32 cellular contexts compared by ENCODE assay signal in genomic region chr17:74642556-74642955, GRCh38. TPM values are rescaled to one million over a fixed set of nuclear protein-coding genes. Genes with fewer than 3 reads are reported as not detected.
"Had no signal": no experiment of that assay in that cellular context is flagged by ENCODE, and none has a peak within 500 bp of the region (broad histone marks: within the 10 kb centered on the region; RNA-seq: fewer than 3 reads in every experiment).

No MANE protein-coding gene starts in this region.

- H3K36me3 ChIP-seq: gastrocnemius medialis, neural progenitor cell, prostate gland, right atrium auricular region, tibial artery had no signal

- H3K4me2 ChIP-seq: neural progenitor cell, smooth muscle cell had no signal

- H3K9ac ChIP-seq: neural progenitor cell had no signal

- H3K27me3 ChIP-seq: right atrium auricular region, testis had no signal

- H3K27ac Mint-ChIP-seq: mesothelial cell of epicardium; naive thymus-derived CD4-positive, alpha-beta T cell; nephron; neural progenitor cell; stimulated activated effector memory CD8-positive, alpha-beta T cell treated with anti-CD3 and anti-CD28 coated beads, Interleukin-12 subunit alpha, Interleukin-12 subunit beta, amount 100 ng/mL, for 72 hours; type B pancreatic cell had no signal

- H3K4me1 ChIP-seq: gastrocnemius medialis, prostate gland, right atrium auricular region, testis, tibial artery had no signal

- H3K9me3 ChIP-seq: gastrocnemius medialis, mucosa of descending colon, prostate gland, right atrium auricular region, testis, tibial artery had no signal

- DNase-seq: cortex of kidney; dorsolateral prefrontal cortex; effector CD4-positive, alpha-beta T cell; foreskin fibroblast; gastrocnemius medialis; head of caudate nucleus; mucosa of descending colon; naive thymus-derived CD4-positive, alpha-beta T cell; stimulated activated CD4-positive, alpha-beta T cell treated with anti-CD3 and anti-CD28 coated beads, Interleukin-2, amount 100 ng/mL, for 24 hours; stimulated activated CD4-positive, alpha-beta T cell treated with anti-CD3 and anti-CD28 coated beads, Interleukin-4, amount 100 ng/mL, for 24 hours; stimulated activated naive CD8-positive, alpha-beta T cell treated with anti-CD3 and anti-CD28 coated beads, Interleukin-15, Interleukin-2, amounts not matched to agents 100 U/mL and 50 U/mL, for 24 hours; substantia nigra; testis had no signal

- H3K4me1 Mint-ChIP-seq: mesothelial cell of epicardium, nephron, neural progenitor cell had no signal

- H3K9me3 Mint-ChIP-seq: memory B cell; naive thymus-derived CD4-positive, alpha-beta T cell; nephron; neural progenitor cell; stimulated activated effector memory CD8-positive, alpha-beta T cell treated with anti-CD3 and anti-CD28 coated beads, Interleukin-12 subunit alpha, Interleukin-12 subunit beta, amount 100 ng/mL, for 72 hours; type B pancreatic cell had no signal

- H3K4me3 ChIP-seq: dorsolateral prefrontal cortex, gastrocnemius medialis, lung, mucosa of descending colon, neural progenitor cell, prostate gland, right atrium auricular region, smooth muscle cell, testis, tibial artery had no signal

- H3K36me3 Mint-ChIP-seq: memory B cell; mesothelial cell of epicardium; naive thymus-derived CD4-positive, alpha-beta T cell; neural progenitor cell; stimulated activated effector memory CD8-positive, alpha-beta T cell treated with anti-CD3 and anti-CD28 coated beads, Interleukin-12 subunit alpha, Interleukin-12 subunit beta, amount 100 ng/mL, for 72 hours; type B pancreatic cell had no signal

- ATAC-seq: esophagus mucosa; gastrocnemius medialis; left lobe of liver; mucosa of descending colon; sciatic nerve; stimulated activated effector memory CD8-positive, alpha-beta T cell treated with anti-CD3 and anti-CD28 coated beads, Interleukin-12 subunit alpha, Interleukin-12 subunit beta, amount 100 ng/mL, for 72 hours; stimulated activated naive CD8-positive, alpha-beta T cell treated with anti-CD3 and anti-CD28 coated beads, Interleukin-15, Interleukin-2, amounts not matched to agents 100 U/mL and 50 U/mL, for 24 hours had no signal

- H3K4me3 Mint-ChIP-seq: mesothelial cell of epicardium; naive thymus-derived CD4-positive, alpha-beta T cell; nephron; neural progenitor cell; stimulated activated effector memory CD8-positive, alpha-beta T cell treated with anti-CD3 and anti-CD28 coated beads, Interleukin-12 subunit alpha, Interleukin-12 subunit beta, amount 100 ng/mL, for 72 hours; type B pancreatic cell had no signal

- H3K27ac ChIP-seq: dorsolateral prefrontal cortex, epithelial cell of prostate, gastrocnemius medialis, neural progenitor cell, prostate gland, right atrium auricular region, testis, tibial artery had no signal

RNA-seq across cellular contexts. Expression of gene CD300E, which starts 19.0 kb away (rescaled TPM):
- total RNA-seq: glomerular endothelial cell, mesothelial cell of epicardium, smooth muscle cell had no signal
- polyA plus RNA-seq: keratinocyte; naive thymus-derived CD4-positive, alpha-beta T cell; smooth muscle cell had no signal

RNA-seq across cellular contexts. Expression of gene CD300LD, which starts 50.5 kb away (rescaled TPM):
- total RNA-seq: dorsolateral prefrontal cortex, esophagus mucosa, gastrocnemius medialis, glomerular endothelial cell, left lobe of liver, mesothelial cell of epicardium, mucosa of descending colon, osteoblast, prostate gland, right atrium auricular region, sciatic nerve, smooth muscle cell, testis had no signal
- polyA plus RNA-seq: keratinocyte; liver; naive thymus-derived CD4-positive, alpha-beta T cell; smooth muscle cell had no signal
